In genomic region chr2:95948039-95948438, GRCh38 we compare ENCODE assay signal across 8 cellular contexts. TPM values are rescaled to one million over a fixed set of nuclear protein-coding genes. Genes with fewer than 3 reads are reported as not detected.
DNase-seq lines count a peak whose midpoint lies in the region; FAIRE-seq and TF ChIP-seq lines count a peak whose summit lies in the region.
"Not testable (repeated sequence)": the region's sequence is repeated elsewhere in the genome, so short reads cannot be mapped to it uniquely, and the experiment has no call there.

No MANE protein-coding gene starts in this region.

- in situ Hi-C loops in GM23248 (cut with MboI); mammary epithelial cell (cut with MboI; ENCODE audit: low sequenced_read_pairs in 2 of 2): not testable (repeated sequence)

- 92 to 97% methylated on average over 1 of the region's 1 CpG for WGBS in GM23248 (ENCODE audit: low coverage in 1 of 2, low lambda C conversion rate in 2 of 2, missing lambda C conversion rate in 2 of 2), 2 experiments
- 30% methylated on average over 1 of the region's 1 CpG for WGBS in mammary epithelial cell (ENCODE audit: low coverage, missing lambda C conversion rate)
- 74 to 85% (median 77%) methylated on average over 1 of the region's 1 CpG for WGBS in small intestine, 3 donors

- TF ChIP-seq CTCF in mammary epithelial cell (conservative IDR thresholded peaks at IDR 0.05 in 1 of 2, IDR thresholded peaks at IDR 0.05 in 1 of 2; ENCODE audit: extremely low read depth in 1 of 2, insufficient read depth in 1 of 2, low read depth in 1 of 2, low read length in 2 of 2); fibroblast of pulmonary artery (IDR thresholded peaks at IDR 0.05; ENCODE audit: low read length, missing control alignments): not testable (repeated sequence)

- H3K9me3 ChIP-seq in GM23248 (ENCODE audit: low read depth); mammary epithelial cell (replicated peaks; ENCODE audit: insufficient read depth, low read length); small intestine (ENCODE audit: control insufficient read depth, low read depth): not testable (repeated sequence)

- BruUV-seq in mammary epithelial cell (replicated peaks; lab: Mats Ljungman, UMichigan) = not testable (repeated sequence)

- not testable (repeated sequence) for H3K9ac ChIP-seq in GM23248; mammary epithelial cell (ENCODE audit: insufficient read depth, low read length)

- H3K4me2 ChIP-seq in GM23248 (ENCODE audit: unreplicated experiment); mammary epithelial cell (ENCODE audit: insufficient read depth, low read depth, low read length): not testable (repeated sequence)

- not testable (repeated sequence) for H3K4me1 ChIP-seq in GM23248 (ENCODE audit: insufficient read depth); mammary epithelial cell (ENCODE audit: insufficient read depth, low read length); small intestine (ENCODE audit: control insufficient read depth in 2 of 2, insufficient read depth in 1 of 2, low read depth in 1 of 2, low read length in 1 of 2)

- H3F3A ChIP-seq in GM23248 (ENCODE audit: insufficient read depth) = not testable (repeated sequence)

- not testable (repeated sequence) for H4K20me1 ChIP-seq in GM23248 (ENCODE audit: insufficient read depth); mammary epithelial cell (ENCODE audit: insufficient read depth, low read length)

- not testable (repeated sequence) for H2AFZ ChIP-seq in GM23248; mammary epithelial cell (ENCODE audit: low read depth, low read length)

- DNase-seq in A172 (ENCODE audit: low spot score) (peak; percentile 7), GM23248 (peak; percentile 0), NCI-H226 (peak; percentile 48), mammary epithelial cell (peak; percentile 42), fibroblast of pulmonary artery (ENCODE audit: low read depth) (peak; percentile 49), iris pigment epithelial cell (ENCODE audit: low read depth) (peak; percentile 47)
- not testable (repeated sequence) for DNase-seq in small intestine

- intact Hi-C loops in mammary epithelial cell (cut with micrococcal nuclease) = not testable (repeated sequence)

- CTCF ChIA-PET in mammary epithelial cell (lab: Charles Lee; ENCODE audit: low non-redundant PET) = not testable (repeated sequence)

- not testable (repeated sequence) for H3K4me3 ChIP-seq in GM23248; mammary epithelial cell (replicated peaks in 1 of 3; ENCODE audit: insufficient read depth in 1 of 3, low read depth in 2 of 3, low read length in 3 of 3); fibroblast of pulmonary artery (replicated peaks; ENCODE audit: low read depth, low read length); small intestine (ENCODE audit: low read depth in 1 of 2, low read length in 2 of 2)

- H3K36me3 ChIP-seq in GM23248 (ENCODE audit: low read depth); mammary epithelial cell (ENCODE audit: insufficient read depth, low read length); small intestine (ENCODE audit: control insufficient read depth in 2 of 2, insufficient read depth in 2 of 2, low read length in 2 of 2): not testable (repeated sequence)

- dilution Hi-C loops in mammary epithelial cell (cut with HindIII; ENCODE audit: low sequenced_read_pairs) = not testable (repeated sequence)

- not testable (repeated sequence) for H3K9me2 ChIP-seq in GM23248 (ENCODE audit: insufficient read depth)

- H3K27ac ChIP-seq in GM23248; mammary epithelial cell (ENCODE audit: insufficient read depth, low read depth, low read length); small intestine (ENCODE audit: low read depth in 1 of 2, low read length in 1 of 2): not testable (repeated sequence)

- not testable (repeated sequence) for H3K79me2 ChIP-seq in GM23248 (ENCODE audit: insufficient read depth); mammary epithelial cell (ENCODE audit: insufficient read depth, low read length)

- not testable (repeated sequence) for H3K27me3 ChIP-seq in GM23248 (replicated peaks; ENCODE audit: insufficient read depth); mammary epithelial cell (ENCODE audit: insufficient read depth, low read length); small intestine (ENCODE audit: control insufficient read depth in 2 of 2, insufficient read depth in 2 of 2, low read length in 2 of 2)

- peak; percentile 51 for FAIRE-seq in endometrium (lab: Jason Lieb, UNC)
- peak; percentile 96 for FAIRE-seq in small intestine (lab: Jason Lieb, UNC)

RNA-seq across cellular contexts. Expression of gene ANKRD36C, which starts 43.6 kb away (rescaled TPM):
- total RNA-seq in A172 (2014; rRNA removed; shearing (Covaris generic)) = 13.2 and 21.1 TPM in 2 replicates
- 12.2 and 22.5 TPM in 2 replicates for total RNA-seq in GM23248 (2014; rRNA removed; shearing (Covaris generic))
- 10.0 and 15.4 TPM in 2 replicates for polyA plus RNA-seq in GM23248 (2016; fragmentation: Nextera tagmentation; extraction: Ambion mirVana)
- total RNA-seq in mammary epithelial cell = 10 to 100 TPM; 37.0 to 45.0 TPM
- polyA plus RNA-seq in mammary epithelial cell = 2.2 TPM
- polyA minus RNA-seq in mammary epithelial cell = 12.3 TPM
- polyA plus RNA-seq in small intestine = 1 to 10 TPM in 1 of 3 donors, under 1 TPM in 1, not detected in 1; 0.27 to 2.8 TPM
